In genomic region chr3:172106989-172107388, GRCh38 we compare ENCODE assay signal across 8 cellular contexts.
DNase-seq lines count a peak whose midpoint lies in the region; ATAC-seq, FAIRE-seq and TF ChIP-seq lines count a peak whose summit lies in the region.

No MANE protein-coding gene starts in this region.

- H3F3A ChIP-seq in PC-9 (ENCODE audit: insufficient read depth, low read depth), result peaks cover 71% of the 10 kb centered on the region

- H3K9me3 ChIP-seq in PC-9 (ENCODE audit: insufficient read depth, low read depth) (no peaks in the 10 kb centered on the region), mucosa of descending colon (no peaks in the 10 kb centered on the region)

- H3K36me3 ChIP-seq in PC-9 (ENCODE audit: low read depth) (peaks cover 51% of the 10 kb centered on the region), mucosa of descending colon (ENCODE audit: low read depth) (no peaks in the 10 kb centered on the region)

- H3K36me3 Mint-ChIP-seq in activated T-helper 2 cell treated with anti-CD3 and anti-CD28 coated beads, Interferon-gamma antibody, Interleukin-2, Interleukin-4, amounts not matched to agents 10 μg/mL and 5 μg/mL and 100 μg/mL, durations not matched to agents 14 hours and 24 hours and 36 hours (ENCODE audit: low read depth), result peaks cover 5% of the 10 kb centered on the region

- H3K27ac Mint-ChIP-seq in activated T-helper 2 cell treated with anti-CD3 and anti-CD28 coated beads, Interferon-gamma antibody, Interleukin-2, Interleukin-4, amounts not matched to agents 10 μg/mL and 5 μg/mL and 100 μg/mL, durations not matched to agents 14 hours and 24 hours and 36 hours, result peak overlapping the region; percentile 90

- CTCF ChIA-PET in PC-9 (lab: Charles Lee), result no interaction called here

- POLR2A ChIA-PET in PC-9 (lab: Charles Lee; ENCODE audit: unreplicated experiment), result no interaction called here

- H3K4me3 Mint-ChIP-seq in activated T-helper 2 cell treated with anti-CD3 and anti-CD28 coated beads, Interferon-gamma antibody, Interleukin-2, Interleukin-4, amounts not matched to agents 10 μg/mL and 5 μg/mL and 100 μg/mL, durations not matched to agents 14 hours and 24 hours and 36 hours (ENCODE audit: low read depth), result peak overlapping the region; percentile 75

- peaks cover 64% of the 10 kb centered on the region for H3K4me1 Mint-ChIP-seq in activated T-helper 2 cell treated with anti-CD3 and anti-CD28 coated beads, Interferon-gamma antibody, Interleukin-2, Interleukin-4, amounts not matched to agents 10 μg/mL and 5 μg/mL and 100 μg/mL, durations not matched to agents 14 hours and 24 hours and 36 hours (ENCODE audit: low read depth)

- H3K4me2 ChIP-seq in PC-9, result no peak overlapping the region

- TF ChIP-seq CTCF in PC-9 (conservative IDR thresholded peaks at IDR 0.05), result no peak
- no peak for TF ChIP-seq CTCF in mucosa of descending colon (IDR thresholded peaks at IDR 0.05)

- H3K4me3 ChIP-seq in PC-9 (no peak overlapping the region), mucosa of descending colon (no peak overlapping the region)

- no peaks in the 10 kb centered on the region for H3K27me3 Mint-ChIP-seq in activated T-helper 2 cell treated with anti-CD3 and anti-CD28 coated beads, Interferon-gamma antibody, Interleukin-2, Interleukin-4, amounts not matched to agents 10 μg/mL and 5 μg/mL and 100 μg/mL, durations not matched to agents 14 hours and 24 hours and 36 hours (ENCODE audit: low read depth)

- H3K27me3 ChIP-seq in PC-9 (ENCODE audit: insufficient read depth, low read depth), result no peaks in the 10 kb centered on the region

- no peaks in the 10 kb centered on the region for H3K9me3 Mint-ChIP-seq in activated T-helper 2 cell treated with anti-CD3 and anti-CD28 coated beads, Interferon-gamma antibody, Interleukin-2, Interleukin-4, amounts not matched to agents 10 μg/mL and 5 μg/mL and 100 μg/mL, durations not matched to agents 14 hours and 24 hours and 36 hours

- H3K4me1 ChIP-seq in PC-9 (replicated peaks; ENCODE audit: insufficient read depth) (peaks cover 22% of the 10 kb centered on the region), mucosa of descending colon (ENCODE audit: low read depth) (peaks cover 16% of the 10 kb centered on the region)

- H4K20me1 ChIP-seq in PC-9 (ENCODE audit: insufficient read depth), result peaks cover 94% of the 10 kb centered on the region

- H3K79me2 ChIP-seq in PC-9 (ENCODE audit: low read depth), result peaks cover 97% of the 10 kb centered on the region

- no TSS peak for BruUV-seq in PC-9 (replicated peaks; lab: Mats Ljungman, UMichigan)

- peak overlapping the region; percentile 9; the same call in 1 of the 2 replicates for H3K27ac ChIP-seq in PC-9

- intact Hi-C loops in PC-9 (cut with micrococcal nuclease; ENCODE audit: unreplicated experiment), result no loop called here
- intact Hi-C loops in activated T-helper 2 cell treated with anti-CD3 and anti-CD28 coated beads, Interferon-gamma antibody, Interleukin-2, Interleukin-4, amounts not matched to agents 10 μg/mL and 5 μg/mL and 100 μg/mL, durations not matched to agents 14 hours and 24 hours and 36 hours (cut with micrococcal nuclease), result loop anchor here (1.0 to 10.0 kb wide), 12 partner anchors 12 to 485 kb away; partner anchors contain the start of genes FNDC3B and TMEM212
- intact Hi-C loops in mucosa of descending colon (cut with DNase I, micrococcal nuclease), result no loop called here

- FAIRE-seq in GM18507 (lab: Jason Lieb, UNC), result no peak

- peak; percentile 30 for DNase-seq in GM18507 (ENCODE audit: extremely low spot score, insufficient read length, low read depth)
- no peak for DNase-seq in PC-9
- peak; percentile 71 for DNase-seq in activated T-helper 2 cell treated with anti-CD3 and anti-CD28 coated beads, Interferon-gamma antibody, Interleukin-2, Interleukin-4, amounts not matched to agents 10 μg/mL and 5 μg/mL and 100 μg/mL, durations not matched to agents 14 hours and 24 hours and 36 hours (ENCODE audit: low spot score)
- peak in 1 of 3 donors; percentile 74 for DNase-seq in mucosa of descending colon
- peak; percentile 14 to 86 (median 62) for DNase-seq in stimulated activated naive CD4-positive, alpha-beta T cell (lab: John Stamatoyannopoulos, UW)
- no peak for DNase-seq in NCI-H345 (lab: John Stamatoyannopoulos, UW)
- no peak for DNase-seq in GM19238 (ENCODE audit: insufficient read length, low spot score)

- ATAC-seq in HG02885 (IDR thresholded peaks at IDR 0.05; ENCODE audit: poor library complexity, unreplicated experiment) (peak; percentile 52), mucosa of descending colon (peak; percentile 63)

- H2AFZ ChIP-seq in PC-9, result no peak overlapping the region

- H3K9me2 ChIP-seq in PC-9 (ENCODE audit: insufficient read depth), result no peaks in the 10 kb centered on the region

Comparison
In these comparisons a context has a peak if more than half of its experiments do, and no peak if none do; other contexts are left out.
1. DNase-seq: peak in GM18507 (single experiment), activated T-helper 2 cell treated with anti-CD3 and anti-CD28 coated beads, Interferon-gamma antibody, Interleukin-2, Interleukin-4, amounts not matched to agents 10 μg/mL and 5 μg/mL and 100 μg/mL, durations not matched to agents 14 hours and 24 hours and 36 hours (single experiment) and stimulated activated naive CD4-positive, alpha-beta T cell (6 of 6); none in PC-9 (0 of 2), NCI-H345 (single experiment) and GM19238 (single experiment).